18 cellular contexts compared by ENCODE assay signal in the genomic region with DNA sequence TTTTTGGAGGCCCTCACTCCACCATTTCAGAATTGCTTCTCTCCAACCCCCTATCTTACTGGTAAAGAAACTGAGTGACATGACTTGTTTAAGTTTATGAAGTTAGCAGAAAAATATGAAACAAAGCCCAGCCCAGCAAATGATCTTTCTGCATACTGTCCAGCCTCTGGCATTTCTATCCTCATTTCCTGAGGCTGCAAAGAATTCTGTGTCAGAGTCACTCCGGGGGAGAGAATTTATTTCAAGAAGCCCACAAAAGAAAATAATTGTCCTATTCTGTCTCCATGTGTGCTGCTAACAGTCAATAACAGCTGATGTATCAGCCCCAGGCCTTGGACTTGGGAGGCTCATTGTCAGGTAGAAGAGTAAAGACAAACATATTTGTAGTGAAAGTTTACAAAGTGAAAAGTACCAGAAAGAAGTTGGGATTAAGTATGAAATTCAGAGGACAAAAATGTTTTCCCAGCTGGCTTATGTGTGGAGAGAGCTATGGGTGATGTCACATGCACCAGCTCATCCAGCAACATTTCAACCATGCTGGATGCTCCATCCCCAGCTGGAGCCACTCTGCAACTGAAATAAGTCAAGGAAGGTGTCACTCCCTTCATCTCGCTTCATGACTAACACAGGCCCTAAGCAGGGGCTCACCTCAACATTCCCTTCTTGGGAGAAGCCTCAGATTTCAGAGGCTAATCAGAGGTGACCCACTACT. TPM values are rescaled to one million over a fixed set of nuclear protein-coding genes. Genes with fewer than 3 reads are reported as not detected.
A peak's percentile ranks its signal among the peaks of the same experiment; 100 is the strongest.
DNase-seq lines count a peak whose midpoint lies in the region; ATAC-seq and TF ChIP-seq lines count a peak whose summit lies in the region.
"Had no signal": no experiment of that assay in that cellular context is flagged by ENCODE, and none has a peak within 500 bp of the region (broad histone marks: within the 10 kb centered on the region; RNA-seq: fewer than 3 reads in every experiment).

No MANE protein-coding gene starts in this region.

- TF ChIP-seq RAD21 in IMR-90 (IDR thresholded peaks at IDR 0.05; ENCODE audit: low read length), result no peak

- H3K27ac ChIP-seq in IMR-90 (ENCODE audit: insufficient read depth, low read length) (peak overlapping the region; percentile 97), osteoblast (ENCODE audit: low read depth, low read length) (peak overlapping the region; percentile 32)
- H3K27ac ChIP-seq: 22Rv1, coronary artery, thoracic aorta had no signal

- peaks cover 10% of the 10 kb centered on the region for H3K9me3 Mint-ChIP-seq in activated CD4-positive, alpha-beta T cell treated with anti-CD3 and anti-CD28 coated beads for 36 hours (ENCODE audit: low read depth)

- H3K79me2 ChIP-seq in osteoblast (ENCODE audit: insufficient read depth, low read length), result no peaks in the 10 kb centered on the region

- DNase-seq in activated CD4-positive, alpha-beta T cell treated with anti-CD3 and anti-CD28 coated beads for 36 hours, result no peak
- DNase-seq in activated CD4-positive, alpha-beta T cell treated with anti-CD3 and anti-CD28 coated beads, Interleukin-2, amount 50 U/mL, for 4 hours, result no peak
- DNase-seq in IMR-90 (peak; percentile 93), choroid plexus epithelial cell (ENCODE audit: low read depth) (peak; percentile 24), osteoblast (ENCODE audit: insufficient read length, low spot score, missing footprints) (peak; percentile 90), DMS153 treated with DMSO at 0.1 percent for 48 hours (lab: John Stamatoyannopoulos, UW; ENCODE audit: unreplicated experiment) (no peak), left lobe of liver (ENCODE audit: low spot score) (no peak), COLO668 (lab: John Stamatoyannopoulos, UW; ENCODE audit: unreplicated experiment) (no peak)
- DNase-seq: activated CD4-positive, alpha-beta T cell treated with anti-CD3 and anti-CD28 coated beads, Interleukin-2, amount 50 U/mL, for 48 hours; head of caudate nucleus; immature natural killer cell; mammary epithelial cell; NCI-H1436; NCI-H2171; stimulated activated CD4-positive, alpha-beta T cell treated with anti-CD3 and anti-CD28 coated beads, Interleukin-12 subunit alpha, Interleukin-12 subunit beta, amount 100 ng/mL, for 4 hours had no signal

- H3K36me3 Mint-ChIP-seq in activated CD4-positive, alpha-beta T cell treated with anti-CD3 and anti-CD28 coated beads for 36 hours (ENCODE audit: low read depth), result peaks cover 52% of the 10 kb centered on the region

- H4K8ac ChIP-seq in IMR-90 (ENCODE audit: low read depth in 2 of 2, low read length in 2 of 2), result peak overlapping the region; percentile 58 to 83

- H3K4me1 ChIP-seq in IMR-90 (ENCODE audit: control insufficient read depth, insufficient read depth, low read length) (peaks cover 16% of the 10 kb centered on the region), osteoblast (ENCODE audit: insufficient read depth, low read length) (peaks cover 10% of the 10 kb centered on the region)

- H3K4ac ChIP-seq in IMR-90 (ENCODE audit: low read depth, low read length), result peak overlapping the region; percentile 43

- no peaks in the 10 kb centered on the region for H3K27me3 Mint-ChIP-seq in activated CD4-positive, alpha-beta T cell treated with anti-CD3 and anti-CD28 coated beads for 36 hours

- H2BK15ac ChIP-seq in IMR-90 (ENCODE audit: low read depth, low read length), result peak overlapping the region; percentile 58; the same call in 1 of the 3 replicates

- H3K79me1 ChIP-seq in IMR-90 (ENCODE audit: low read depth in 1 of 2, low read length in 2 of 2), result peaks cover 17 to 23% of the 10 kb centered on the region in 2 experiments

- H3K27me3 ChIP-seq in IMR-90 (ENCODE audit: control insufficient read depth, insufficient read depth, low read length) (no peaks in the 10 kb centered on the region), osteoblast (ENCODE audit: insufficient read depth, low read length) (no peaks in the 10 kb centered on the region)

- peak overlapping the region; percentile 78 for H2BK5ac ChIP-seq in IMR-90 (ENCODE audit: low read depth, low read length, poor library complexity, severe bottlenecking)

- peak overlapping the region; percentile 79 for H4K5ac ChIP-seq in IMR-90 (ENCODE audit: low read depth, low read length)

- ATAC-seq in activated CD4-positive, alpha-beta T cell treated with anti-CD3 and anti-CD28 coated beads for 36 hours, result no peak
- ATAC-seq in IMR-90 (ENCODE audit: low read depth), result peak; percentile 80
- no peak for ATAC-seq in left lobe of liver

- H4K20me1 ChIP-seq in IMR-90 (ENCODE audit: insufficient read depth, low read length) (no peaks in the 10 kb centered on the region), osteoblast (ENCODE audit: insufficient read depth, low read length) (no peaks in the 10 kb centered on the region)

- H3K23ac ChIP-seq in IMR-90 (ENCODE audit: low read depth, low read length), result peak overlapping the region; percentile 29; the same call in 1 of the 2 replicates

- in situ Hi-C loops in IMR-90 (cut with MboI; ENCODE audit: low sequenced_read_pairs), result no loop called here

- WGBS in IMR-90 (ENCODE audit: extremely low coverage in 2 of 2, insufficient read length in 1 of 2), 2 experiments, result no CpG with 5 or more reads among the region's 2 CpGs

- H3K4me3 ChIP-seq in IMR-90 (ENCODE audit: insufficient read depth, low read depth, low read length) (no peak overlapping the region), choroid plexus epithelial cell (ENCODE audit: low read depth, low read length) (no peak overlapping the region), osteoblast (ENCODE audit: insufficient read depth, low read length) (no peak overlapping the region)
- H3K4me3 ChIP-seq: coronary artery, thoracic aorta had no signal

- peak overlapping the region; percentile 68 for H4K91ac ChIP-seq in IMR-90 (ENCODE audit: insufficient read depth, low read depth, low read length)

- dilution Hi-C loops in IMR-90 (cut with HindIII; ENCODE audit: low sequenced_read_pairs, unreplicated experiment), result no loop called here

- H3K4me2 ChIP-seq in IMR-90 (ENCODE audit: low read depth, low read length) (peak overlapping the region; percentile 36; the same call in 1 of the 2 replicates), osteoblast (ENCODE audit: insufficient read depth, low read length) (peak overlapping the region; percentile 32)

- H3K56ac ChIP-seq in IMR-90 (ENCODE audit: extremely low read depth, insufficient read depth, low read length), result no peak overlapping the region; the same call in 1 of the 2 replicates

- H3K18ac ChIP-seq in IMR-90 (ENCODE audit: low read depth, low read length), result peak overlapping the region; percentile 89

- H2AFZ ChIP-seq in IMR-90 (replicated peaks; ENCODE audit: low read length, poor library complexity), result peak overlapping the region; percentile 41
- peak overlapping the region; percentile 60 for H2AFZ ChIP-seq in osteoblast (ENCODE audit: low read length)

- peak overlapping the region; percentile 65 for H2BK120ac ChIP-seq in IMR-90 (ENCODE audit: low read depth, low read length)

- no peak for TF ChIP-seq CTCF in IMR-90 (conservative IDR thresholded peaks at IDR 0.05; ENCODE audit: low read depth, low read length)
- TF ChIP-seq CTCF in choroid plexus epithelial cell (conservative IDR thresholded peaks at IDR 0.05; ENCODE audit: low read depth, low read length), result no peak
- TF ChIP-seq CTCF in osteoblast (IDR thresholded peaks at IDR 0.05; ENCODE audit: extremely low read depth, low read depth, low read length), result no peak

- peak overlapping the region; percentile 35 for H2BK20ac ChIP-seq in IMR-90 (ENCODE audit: low read depth, low read length)

- CTCF ChIA-PET in activated CD4-positive, alpha-beta T cell treated with anti-CD3 and anti-CD28 coated beads for 36 hours (lab: Charles Lee), result interaction anchor here (0.6 to 1.9 kb wide), 7 partner anchors 12 to 87 kb away, joined by 3 to 7 read pairs (median 3); no protein-coding TSS in a partner anchor
- CTCF ChIA-PET in IMR-90 (lab: Yijun Ruan, JAX), result interaction anchor here (0.8 to 1.3 kb wide), 5 partner anchors 10 to 44 kb away, joined by 3 to 4 read pairs (median 3); no protein-coding TSS in a partner anchor

- H3K36me3 ChIP-seq in IMR-90 (ENCODE audit: control insufficient read depth, insufficient read depth, low read length), result peaks cover 3% of the 10 kb centered on the region
- no peaks in the 10 kb centered on the region for H3K36me3 ChIP-seq in osteoblast (ENCODE audit: insufficient read depth, low read length)
- H3K36me3 ChIP-seq: thoracic aorta had no signal

- peak overlapping the region; percentile 58 for H3K27ac Mint-ChIP-seq in activated CD4-positive, alpha-beta T cell treated with anti-CD3 and anti-CD28 coated beads for 36 hours
- H3K27ac Mint-ChIP-seq: immature natural killer cell had no signal

- intact Hi-C loops in activated CD4-positive, alpha-beta T cell treated with anti-CD3 and anti-CD28 coated beads for 36 hours (cut with DNase I, micrococcal nuclease), result no loop called here
- intact Hi-C loops in IMR-90 (cut with micrococcal nuclease), result loop anchor here (2.0 kb wide), 1 partner anchor 32 kb away; no protein-coding TSS in a partner anchor

- H3K9ac ChIP-seq in IMR-90 (ENCODE audit: low read depth, low read length), result peak overlapping the region; percentile 35

- POLR2A ChIA-PET in activated CD4-positive, alpha-beta T cell treated with anti-CD3 and anti-CD28 coated beads for 36 hours (lab: Charles Lee), result no interaction called here
- POLR2A ChIA-PET in IMR-90 (lab: Charles Lee; ENCODE audit: unreplicated experiment), result interaction anchor here (1.1 kb wide), 1 partner anchor 31 kb away, joined by 7 read pairs; no protein-coding TSS in a partner anchor

- H3K4me1 Mint-ChIP-seq in activated CD4-positive, alpha-beta T cell treated with anti-CD3 and anti-CD28 coated beads for 36 hours, result peaks cover 77% of the 10 kb centered on the region

- H2AK5ac ChIP-seq in IMR-90 (ENCODE audit: low read depth, low read length), result peak overlapping the region; percentile 41

- no peak overlapping the region for H2AK9ac ChIP-seq in IMR-90 (replicated peaks; ENCODE audit: low read depth, low read length, poor library complexity)

- H3K9me1 ChIP-seq in IMR-90 (ENCODE audit: insufficient read depth, low read length), result peaks cover 18% of the 10 kb centered on the region

- no peaks in the 10 kb centered on the region for H3K9me3 ChIP-seq in IMR-90 (ENCODE audit: control insufficient read depth, insufficient read depth, low read length)
- H3K9me3 ChIP-seq in osteoblast (ENCODE audit: low read depth, low read length), result peaks cover 3% of the 10 kb centered on the region

- H3K14ac ChIP-seq in IMR-90 (replicated peaks; ENCODE audit: low read depth, low read length), result no peak overlapping the region

- BruUV-seq in IMR-90 (replicated peaks; lab: Mats Ljungman, UMichigan), result no TSS peak

- no peak for TF ChIP-seq POLR2A in IMR-90 (IDR thresholded peaks at IDR 0.05; ENCODE audit: low read depth, low read length)

- no peak overlapping the region for H3K4me3 Mint-ChIP-seq in activated CD4-positive, alpha-beta T cell treated with anti-CD3 and anti-CD28 coated beads for 36 hours
- H3K4me3 Mint-ChIP-seq: immature natural killer cell had no signal

RNA-seq across cellular contexts. Expression of a gene that starts 42.3 kb away (rescaled TPM):
- 10 to 100 TPM; 37.2 to 42.2 TPM for total RNA-seq in activated CD4-positive, alpha-beta T cell treated with anti-CD3 and anti-CD28 coated beads for 36 hours
- total RNA-seq in IMR-90 (2012; rRNA removed) (19.7 and 20.3 TPM in 2 replicates), osteoblast (2.9 and 3.5 TPM in 2 replicates), left lobe of liver (0.68 TPM)
- 15.3 and 17.6 TPM in 2 replicates for polyA plus RNA-seq in IMR-90 (2012; rRNA removed)
- 8.1 and 12.6 TPM in 2 replicates for polyA plus RNA-seq in IMR-90 (2012; cell fraction: cytosol; rRNA removed)
- 7.4 and 9.4 TPM in 2 replicates for polyA plus RNA-seq in IMR-90 (2012; cell fraction: nucleus; rRNA removed; ENCODE audit: low replicate concordance)

Comparison
In these comparisons a context has a peak if more than half of its experiments do, and no peak if none do; other contexts are left out.
1. DNase-seq: peak in IMR-90 (single experiment), choroid plexus epithelial cell (single experiment) and osteoblast (single experiment); none in activated CD4-positive, alpha-beta T cell treated with anti-CD3 and anti-CD28 coated beads for 36 hours (single experiment), activated CD4-positive, alpha-beta T cell treated with anti-CD3 and anti-CD28 coated beads, Interleukin-2, amount 50 U/mL, for 4 hours (0 of 2), DMS153 treated with DMSO at 0.1 percent for 48 hours (single experiment), left lobe of liver (single experiment) and COLO668 (single experiment).